In the genomic region with DNA sequence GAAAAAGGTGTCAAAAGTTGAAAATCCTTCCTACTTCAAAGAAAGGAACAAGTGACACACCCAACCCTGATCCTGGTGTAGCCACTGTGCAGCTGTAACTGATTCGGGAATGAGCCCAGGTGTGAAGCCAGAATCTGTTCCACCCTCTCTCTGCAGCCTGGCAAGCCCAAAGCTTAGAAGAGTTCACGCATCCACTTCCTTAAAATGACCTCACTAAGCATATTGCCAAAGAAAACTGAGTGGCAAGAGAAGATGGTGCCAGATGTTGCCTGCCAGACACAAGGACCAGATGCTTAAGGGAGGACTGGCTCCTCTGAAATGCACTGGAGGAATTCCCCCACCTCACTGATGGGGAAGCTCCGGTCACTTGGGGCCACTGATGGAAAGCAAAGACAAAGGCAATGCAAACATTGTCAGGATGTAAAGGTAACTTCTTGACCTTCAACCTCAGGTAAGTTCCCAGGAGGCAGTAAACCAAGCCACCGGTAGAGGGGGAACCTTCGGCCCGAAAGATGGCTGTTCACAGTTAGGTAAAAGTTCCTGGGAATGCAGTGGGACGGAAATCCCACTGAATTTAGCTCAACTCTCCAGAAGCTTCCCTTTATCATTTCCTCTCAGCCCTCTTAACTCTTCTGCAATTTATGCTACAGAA, we compare ENCODE assay signal across 18 cellular contexts.
DNase-seq lines count a peak whose midpoint lies in the region; ATAC-seq and TF ChIP-seq lines count a peak whose summit lies in the region.
"Had no signal": no experiment of that assay in that cellular context is flagged by ENCODE, and none has a peak within 500 bp of the region (broad histone marks: within the 10 kb centered on the region; RNA-seq: fewer than 3 reads in every experiment).

No MANE protein-coding gene starts in this region.

- no peak overlapping the region for H3K27ac Mint-ChIP-seq in endodermal cell
- H3K27ac Mint-ChIP-seq in stimulated activated naive B cell treated with anti-CD40 and anti-IgM and Interleukin-4, amounts not matched to agents 10 μg/mL and 1 μg/mL and 100 μg/mL, for 72 hours = no peak overlapping the region
- H3K27ac Mint-ChIP-seq: CD4-positive, alpha-beta T cell had no signal

- DNase-seq in MG63 (peak; percentile 61), endodermal cell (peak; percentile 92), mesendoderm (peak; percentile 75), NCI-H446 (lab: John Stamatoyannopoulos, UW) (no peak), uterus (no peak)
- no peak for DNase-seq in stimulated activated naive B cell treated with anti-CD40 and anti-IgM and Interleukin-4, amounts not matched to agents 10 μg/mL and 1 μg/mL and 100 μg/mL, for 72 hours
- no peak for DNase-seq in activated T-cell treated with anti-CD3 and anti-CD28 coated beads, Interleukin-2, amount 50 U/mL, for 48 hours
- DNase-seq: activated CD4-positive, alpha-beta T cell treated with anti-CD3 and anti-CD28 coated beads, Interleukin-2, amount 50 U/mL, for 4 hours; CD4-positive, alpha-beta T cell; NCI-H1048; stomach; T-helper 9 cell had no signal

- no peak overlapping the region for H3K4me2 ChIP-seq in mesendoderm (ENCODE audit: low read length)

- TF ChIP-seq CTCF in GM12872 (IDR thresholded peaks at IDR 0.05; ENCODE audit: insufficient read depth, low read depth, low read length) (peak; percentile 28; the same call in 1 of the 3 replicates), endodermal cell (conservative IDR thresholded peaks at IDR 0.05) (peak; percentile 87), uterus (IDR thresholded peaks at IDR 0.05) (no peak)

- H3K9me3 ChIP-seq in MG63 = no peaks in the 10 kb centered on the region
- no peaks in the 10 kb centered on the region for H3K9me3 ChIP-seq in endodermal cell (ENCODE audit: control insufficient read depth, low read length)
- no peaks in the 10 kb centered on the region for H3K9me3 ChIP-seq in uterus
- H3K9me3 ChIP-seq: HAP-1, neutrophil, stomach had no signal

- H2BK120ac ChIP-seq in mesendoderm (ENCODE audit: low read depth, low read length) = no peak overlapping the region

- no peaks in the 10 kb centered on the region for H3K27me3 ChIP-seq in MG63
- H3K27me3 ChIP-seq in endodermal cell (ENCODE audit: control insufficient read depth, insufficient read depth, low read length, poor library complexity, severe bottlenecking) = no peaks in the 10 kb centered on the region
- no peaks in the 10 kb centered on the region for H3K27me3 ChIP-seq in mesendoderm (ENCODE audit: insufficient read depth, low read length, poor library complexity)
- H3K27me3 ChIP-seq in uterus = no peaks in the 10 kb centered on the region
- H3K27me3 ChIP-seq: neutrophil, stomach had no signal

- no peak overlapping the region for H3K56ac ChIP-seq in mesendoderm (ENCODE audit: low read length)

- H3K79me1 ChIP-seq in mesendoderm (ENCODE audit: low read length) = no peaks in the 10 kb centered on the region

- no peak overlapping the region for H2BK15ac ChIP-seq in mesendoderm (replicated peaks; ENCODE audit: low read depth)

- H3K23ac ChIP-seq in mesendoderm (ENCODE audit: low read length) = no peak overlapping the region

- no peak overlapping the region for H3K18ac ChIP-seq in mesendoderm (ENCODE audit: low read length)

- no peak overlapping the region for H3K4me3 Mint-ChIP-seq in endodermal cell
- no peak overlapping the region for H3K4me3 Mint-ChIP-seq in stimulated activated naive B cell treated with anti-CD40 and anti-IgM and Interleukin-4, amounts not matched to agents 10 μg/mL and 1 μg/mL and 100 μg/mL, for 72 hours
- H3K4me3 Mint-ChIP-seq: CD4-positive, alpha-beta T cell had no signal

- ATAC-seq in stimulated activated naive B cell treated with anti-CD40 and anti-IgM and Interleukin-4, amounts not matched to agents 10 μg/mL and 1 μg/mL and 100 μg/mL, for 72 hours (replicated peaks) = no peak

- intact Hi-C loops in uterus (cut with DNase I; ENCODE audit: low total_unique reads) = no loop called here

- no peak overlapping the region for H2BK5ac ChIP-seq in mesendoderm (ENCODE audit: low read length)

- H3K9ac ChIP-seq in endodermal cell (ENCODE audit: extremely low read depth, low read length, poor library complexity, severe bottlenecking) (no peak overlapping the region), mesendoderm (ENCODE audit: low read length) (no peak overlapping the region)

- H4K8ac ChIP-seq in mesendoderm (ENCODE audit: low read depth, low read length) = no peak overlapping the region

- H3K27me3 Mint-ChIP-seq in endodermal cell (ENCODE audit: insufficient read depth) = no peaks in the 10 kb centered on the region
- H3K27me3 Mint-ChIP-seq in stimulated activated naive B cell treated with anti-CD40 and anti-IgM and Interleukin-4, amounts not matched to agents 10 μg/mL and 1 μg/mL and 100 μg/mL, for 72 hours = no peaks in the 10 kb centered on the region
- H3K27me3 Mint-ChIP-seq: CD4-positive, alpha-beta T cell had no signal

- H3K36me3 Mint-ChIP-seq in endodermal cell (ENCODE audit: low read depth) = no peaks in the 10 kb centered on the region
- no peaks in the 10 kb centered on the region for H3K36me3 Mint-ChIP-seq in stimulated activated naive B cell treated with anti-CD40 and anti-IgM and Interleukin-4, amounts not matched to agents 10 μg/mL and 1 μg/mL and 100 μg/mL, for 72 hours

- no peaks in the 10 kb centered on the region for H3K79me2 ChIP-seq in mesendoderm (ENCODE audit: control insufficient read depth, insufficient read depth, low read length)

- no peak overlapping the region for H4K5ac ChIP-seq in mesendoderm (ENCODE audit: low read length)

- no peaks in the 10 kb centered on the region for H3K9me3 Mint-ChIP-seq in endodermal cell
- H3K9me3 Mint-ChIP-seq in stimulated activated naive B cell treated with anti-CD40 and anti-IgM and Interleukin-4, amounts not matched to agents 10 μg/mL and 1 μg/mL and 100 μg/mL, for 72 hours = no peaks in the 10 kb centered on the region
- H3K9me3 Mint-ChIP-seq: CD4-positive, alpha-beta T cell had no signal

- H3K36me3 ChIP-seq in MG63 (peaks cover 21% of the 10 kb centered on the region), endodermal cell (ENCODE audit: control insufficient read depth, insufficient read depth, low read length) (no peaks in the 10 kb centered on the region), mesendoderm (ENCODE audit: control insufficient read depth, insufficient read depth, low read length) (no peaks in the 10 kb centered on the region), uterus (no peaks in the 10 kb centered on the region)
- H3K36me3 ChIP-seq: HAP-1, neutrophil had no signal

- H3K4me3 ChIP-seq in MG63 = no peak overlapping the region
- H3K4me3 ChIP-seq in endodermal cell (ENCODE audit: low read length) = no peak overlapping the region
- H3K4me3 ChIP-seq in mesendoderm (ENCODE audit: low read length) = no peak overlapping the region
- no peak overlapping the region for H3K4me3 ChIP-seq in uterus
- H3K4me3 ChIP-seq: HAP-1, skin epidermis, stomach had no signal

- 53 to 67% methylated on average over 4 to 7 of the region's 7 CpGs for WGBS in endodermal cell (ENCODE audit: insufficient coverage in 1 of 2, insufficient read length in 1 of 2), 2 experiments
- WGBS in mesendoderm (ENCODE audit: extremely low coverage, insufficient coverage, low lambda C conversion rate) = no CpG with 5 or more reads among the region's 7 CpGs

- H3K4me1 ChIP-seq in endodermal cell (ENCODE audit: control insufficient read depth, insufficient read depth, low read length) = no peaks in the 10 kb centered on the region
- peaks cover 3% of the 10 kb centered on the region for H3K4me1 ChIP-seq in mesendoderm (ENCODE audit: control insufficient read depth, low read depth, low read length)
- peaks cover 1 to 10% of the 10 kb centered on the region in 2 donors for H3K4me1 ChIP-seq in uterus
- H3K4me1 ChIP-seq: HAP-1 had no signal

- H2AK5ac ChIP-seq in mesendoderm (ENCODE audit: low read length) = no peak overlapping the region

- no peak overlapping the region for H3K27ac ChIP-seq in endodermal cell (ENCODE audit: low read depth, low read length)
- H3K27ac ChIP-seq in mesendoderm (ENCODE audit: low read depth, low read length) = no peak overlapping the region
- H3K27ac ChIP-seq in uterus = no peak overlapping the region
- H3K27ac ChIP-seq: HL-60, neutrophil, RWPE1 had no signal

- H3K4me1 Mint-ChIP-seq in endodermal cell = peaks cover 20% of the 10 kb centered on the region
- H3K4me1 Mint-ChIP-seq in stimulated activated naive B cell treated with anti-CD40 and anti-IgM and Interleukin-4, amounts not matched to agents 10 μg/mL and 1 μg/mL and 100 μg/mL, for 72 hours = no peaks in the 10 kb centered on the region

- TF ChIP-seq POLR2A in uterus (IDR thresholded peaks at IDR 0.05) = no peak

- H3K4ac ChIP-seq in mesendoderm (ENCODE audit: low read depth, low read length) = no peak overlapping the region

Comparison
In these comparisons a context has a peak if more than half of its experiments do, and no peak if none do; other contexts are left out.
1. CTCF ChIP-seq: peak in GM12872 (single experiment) and endodermal cell (single experiment); none in uterus (0 of 4).
2. DNase-seq: peak in MG63 (single experiment), endodermal cell (single experiment) and mesendoderm (single experiment); none in NCI-H446 (0 of 2), stimulated activated naive B cell treated with anti-CD40 and anti-IgM and Interleukin-4, amounts not matched to agents 10 μg/mL and 1 μg/mL and 100 μg/mL, for 72 hours (single experiment), uterus (0 of 2) and activated T-cell treated with anti-CD3 and anti-CD28 coated beads, Interleukin-2, amount 50 U/mL, for 48 hours (0 of 2).